18 cellular contexts compared by ENCODE assay signal in the genomic region with DNA sequence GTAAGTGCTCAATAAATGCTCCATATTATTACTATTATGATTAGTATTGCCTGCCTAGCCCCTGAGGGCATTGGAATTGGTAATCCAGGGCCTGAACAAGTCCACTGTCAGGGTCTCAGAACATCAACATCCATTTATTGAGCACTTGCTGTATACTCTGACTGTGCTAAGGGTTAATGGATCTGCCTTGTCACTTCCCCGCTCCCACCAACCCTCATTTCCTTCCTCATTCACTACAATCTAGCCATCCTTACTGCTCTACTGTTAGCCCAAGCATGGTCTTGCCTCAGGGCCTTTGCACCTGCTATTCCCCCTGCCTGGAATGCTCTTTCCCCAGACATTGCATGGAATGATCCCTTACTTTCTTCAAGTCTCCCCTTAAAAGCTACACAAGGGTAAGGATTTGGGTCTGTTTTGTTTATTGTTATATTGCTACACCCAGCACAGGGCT. TPM values are rescaled to one million over a fixed set of nuclear protein-coding genes. Genes with fewer than 3 reads are reported as not detected.
DNase-seq lines count a peak whose midpoint lies in the region; ATAC-seq, FAIRE-seq and TF ChIP-seq lines count a peak whose summit lies in the region.
"Had no signal": no experiment of that assay in that cellular context is flagged by ENCODE, and none has a peak within 500 bp of the region (broad histone marks: within the 10 kb centered on the region; RNA-seq: fewer than 3 reads in every experiment).

No MANE protein-coding gene starts in this region.

- H3K27ac ChIP-seq in HepG2 (ENCODE audit: extremely low read length, insufficient read depth, low read length) (no peak overlapping the region), right lobe of liver (no peak overlapping the region), mesendoderm (ENCODE audit: low read depth, low read length) (no peak overlapping the region)
- H3K27ac ChIP-seq: 22Rv1; BLaER1 treated with 17β-estradiol and CSF1 and Interleukin-3, amounts not matched to agents 10 nM and 100 nM had no signal

- H3K27ac Mint-ChIP-seq in WTC11, result no peak overlapping the region
- H3K27ac Mint-ChIP-seq: CD8-positive, alpha-beta T cell; GM23338 had no signal

- peaks cover 6% of the 10 kb centered on the region for H3K9me3 Mint-ChIP-seq in WTC11
- H3K9me3 Mint-ChIP-seq: GM23338 had no signal

- no peaks in the 10 kb centered on the region for H3K79me1 ChIP-seq in mesendoderm (ENCODE audit: low read length)

- no peak overlapping the region for H2BK120ac ChIP-seq in mesendoderm (ENCODE audit: low read depth, low read length)

- H2BK15ac ChIP-seq in mesendoderm (replicated peaks; ENCODE audit: low read depth), result no peak overlapping the region

- H2AFZ ChIP-seq in HepG2 (ENCODE audit: low read length), result no peak overlapping the region
- H2AFZ ChIP-seq: GM23338 had no signal

- H2AK5ac ChIP-seq in mesendoderm (ENCODE audit: low read length), result no peak overlapping the region

- no peaks in the 10 kb centered on the region for H4K20me1 ChIP-seq in HepG2 (ENCODE audit: insufficient read depth, low read length)
- H4K20me1 ChIP-seq: BLaER1 treated with 17β-estradiol and CSF1 and Interleukin-3, amounts not matched to agents 10 nM and 100 nM had no signal

- DNase-seq in HepG2 (ENCODE audit: low spot score) (no peak), right lobe of liver (no peak), WTC11 (ENCODE audit: low spot score) (no peak), mesendoderm (peak; percentile 9), NCI-H2196 (lab: John Stamatoyannopoulos, UW; ENCODE audit: unreplicated experiment) (no peak), NCI-H2107 (lab: John Stamatoyannopoulos, UW) (no peak)
- DNase-seq: CD8-positive, alpha-beta T cell; DMS 273 treated with DMSO at 0.1 percent for 48 hours had no signal

- POLR2A ChIA-PET in HepG2 (lab: Yijun Ruan, JAX), result no interaction called here
- POLR2A ChIA-PET in WTC11 (lab: Charles Lee), result no interaction called here

- no peaks in the 10 kb centered on the region for H3K9me3 ChIP-seq in HepG2 (ENCODE audit: low read length)
- H3K9me3 ChIP-seq in right lobe of liver, result no peaks in the 10 kb centered on the region

- ATAC-seq in HepG2 (no peak), right lobe of liver (no peak), WTC11 (no peak), GM19351 (IDR thresholded peaks at IDR 0.05; ENCODE audit: unreplicated experiment) (no peak)
- ATAC-seq: CD8-positive, alpha-beta T cell had no signal

- intact Hi-C loops in HepG2 (cut with micrococcal nuclease; ENCODE audit: unreplicated experiment) (loop anchor here (1.0 kb wide), 1 partner anchor 13 kb away; the partner anchor contains the start of gene ANGPTL8), right lobe of liver (cut with DNase I) (no loop called here)

- FAIRE-seq in HepG2 (lab: Jason Lieb, UNC), result no peak
- FAIRE-seq: G401.6, GM12892, GM18507 had no signal

- in situ Hi-C loops in HepG2 (cut with HindIII; ENCODE audit: extremely low pct_ligation_motif_present, low pct_unique_long_range_greater_than_20kb), result no loop called here

- H4K8ac ChIP-seq in mesendoderm (ENCODE audit: low read depth, low read length), result no peak overlapping the region

- H3K36me3 Mint-ChIP-seq in WTC11, result peaks cover 26% of the 10 kb centered on the region
- H3K36me3 Mint-ChIP-seq: CD8-positive, alpha-beta T cell had no signal

- peaks cover 3 to 15% of the 10 kb centered on the region in 2 experiments; a peak in 3 of 5 replicates for H3K36me3 ChIP-seq in HepG2 (replicated peaks in 1 of 2; ENCODE audit: control insufficient read depth in 1 of 2, insufficient read depth in 2 of 2, low read length in 2 of 2)
- H3K36me3 ChIP-seq in right lobe of liver, result peaks cover 0 to 12% (median 6%) of the 10 kb centered on the region in 4 donors
- H3K36me3 ChIP-seq in mesendoderm (ENCODE audit: control insufficient read depth, insufficient read depth, low read length), result peaks cover 2% of the 10 kb centered on the region

- H3K4me3 ChIP-seq in HepG2 (replicated peaks in 1 of 3; ENCODE audit: insufficient read depth in 1 of 3, low read depth in 2 of 3, low read length in 3 of 3) (no peak overlapping the region), right lobe of liver (no peak overlapping the region), mesendoderm (ENCODE audit: low read length) (no peak overlapping the region)
- H3K4me3 ChIP-seq: BLaER1 treated with 17β-estradiol and CSF1 and Interleukin-3, amounts not matched to agents 10 nM and 100 nM; GM23338 had no signal

- no peaks in the 10 kb centered on the region for H3K27me3 Mint-ChIP-seq in WTC11 (ENCODE audit: low read depth)

- BruUV-seq in HepG2 (replicated peaks; lab: Mats Ljungman, UMichigan), result no TSS peak

- no peak overlapping the region for H3K4me2 ChIP-seq in HepG2 (ENCODE audit: low read depth, low read length)
- H3K4me2 ChIP-seq in mesendoderm (ENCODE audit: low read length), result no peak overlapping the region
- H3K4me2 ChIP-seq: BLaER1 treated with 17β-estradiol and CSF1 and Interleukin-3, amounts not matched to agents 10 nM and 100 nM; GM23338 had no signal

- H4K5ac ChIP-seq in mesendoderm (ENCODE audit: low read length), result no peak overlapping the region

- H3K79me2 ChIP-seq in HepG2 (ENCODE audit: insufficient read depth, low read length), result no peaks in the 10 kb centered on the region
- no peaks in the 10 kb centered on the region for H3K79me2 ChIP-seq in mesendoderm (ENCODE audit: control insufficient read depth, insufficient read depth, low read length)

- no peak overlapping the region for H2BK5ac ChIP-seq in mesendoderm (ENCODE audit: low read length)

- CTCF ChIA-PET in HepG2 (lab: Yijun Ruan, JAX; ENCODE audit: low intra/inter-chr PET ratio, low total read pairs), result no interaction called here
- CTCF ChIA-PET in WTC11 (lab: Charles Lee), result interaction anchor here (0.9 to 2.3 kb wide), 5 partner anchors 16 to 290 kb away, joined by 3 to 24 read pairs (median 6); no protein-coding TSS in a partner anchor

- no peak overlapping the region for H3K23ac ChIP-seq in mesendoderm (ENCODE audit: low read length)

- TF ChIP-seq RAD21 in HepG2 (CRISPR knock-in tag; IDR thresholded peaks at IDR 0.05), result no peak

- H3K27me3 ChIP-seq in HepG2 (ENCODE audit: control insufficient read depth in 1 of 2, insufficient read depth in 2 of 2, low read length in 2 of 2), result no peaks in the 10 kb centered on the region
- no peaks in the 10 kb centered on the region for H3K27me3 ChIP-seq in right lobe of liver
- H3K27me3 ChIP-seq in mesendoderm (ENCODE audit: insufficient read depth, low read length, poor library complexity), result no peaks in the 10 kb centered on the region
- H3K27me3 ChIP-seq: BLaER1 treated with 17β-estradiol and CSF1 and Interleukin-3, amounts not matched to agents 10 nM and 100 nM had no signal

- no peak overlapping the region for H3K4me3 Mint-ChIP-seq in WTC11
- H3K4me3 Mint-ChIP-seq: CD8-positive, alpha-beta T cell; GM23338 had no signal

- H3K18ac ChIP-seq in mesendoderm (ENCODE audit: low read length), result no peak overlapping the region

- H3K9ac ChIP-seq in HepG2 (ENCODE audit: insufficient read depth, low read depth, low read length) (no peak overlapping the region), mesendoderm (ENCODE audit: low read length) (no peak overlapping the region)
- H3K9ac ChIP-seq: BLaER1 treated with 17β-estradiol and CSF1 and Interleukin-3, amounts not matched to agents 10 nM and 100 nM had no signal

- TF ChIP-seq EP300 in HepG2 (IDR thresholded peaks at IDR 0.05; ENCODE audit: low read depth in 2 of 2, low read length in 2 of 2) (no peak), HepG2 (CRISPR knock-in tag; IDR thresholded peaks at IDR 0.05; ENCODE audit: borderline replicate concordance) (no peak)

- TF ChIP-seq CTCF in HepG2 (CRISPR knock-in tag; IDR thresholded peaks at IDR 0.05), result no peak
- TF ChIP-seq CTCF in right lobe of liver (IDR thresholded peaks at IDR 0.05), result no peak
- TF ChIP-seq CTCF in WTC11 (IDR thresholded peaks at IDR 0.05), result no peak

- H3K56ac ChIP-seq in mesendoderm (ENCODE audit: low read length), result no peak overlapping the region

- WGBS in HepG2 (ENCODE audit: low lambda C conversion rate), result 92% methylated on average over 1 of the region's 1 CpG
- 67% methylated on average over 1 of the region's 1 CpG for WGBS in right lobe of liver (ENCODE audit: insufficient coverage, low coverage, low lambda C conversion rate, missing lambda C conversion rate)
- WGBS in mesendoderm (ENCODE audit: extremely low coverage, insufficient coverage, low lambda C conversion rate), result no CpG with 5 or more reads among the region's 1 CpG

- H3K4ac ChIP-seq in mesendoderm (ENCODE audit: low read depth, low read length), result no peak overlapping the region

- peaks cover 3% of the 10 kb centered on the region; the same call in 1 of the 2 replicates for H3K4me1 Mint-ChIP-seq in WTC11

- no peak for TF ChIP-seq POLR2A in HepG2 (IDR thresholded peaks at IDR 0.05; ENCODE audit: insufficient read depth in 1 of 2, low read depth in 2 of 2, low read length in 2 of 2)
- TF ChIP-seq POLR2A in right lobe of liver (IDR thresholded peaks at IDR 0.05), result no peak

- H3K4me1 ChIP-seq in HepG2 (ENCODE audit: insufficient read depth, low read length) (peaks cover 16% of the 10 kb centered on the region), right lobe of liver (peaks cover 0 to 11% (median 4%) of the 10 kb centered on the region in 4 donors), mesendoderm (ENCODE audit: control insufficient read depth, low read depth, low read length) (no peaks in the 10 kb centered on the region)

RNA-seq across cellular contexts. Expression of gene ANGPTL8, which starts 12.7 kb away (rescaled TPM):
- total RNA-seq in HepG2 (2016; rRNA removed; fragmentation: Illumina TruSeq; extraction: Trizol), result 9.8 and 27.3 TPM in 2 replicates
- total RNA-seq in HepG2 (2016; cell fraction: cytosol; rRNA removed; fragmentation: Illumina TruSeq; extraction: Trizol; ENCODE audit: low read depth), result 8.5 and 9.2 TPM in 2 replicates
- total RNA-seq in HepG2 (2016; cell fraction: insoluble cytoplasmic fraction; rRNA removed; fragmentation: Illumina TruSeq; extraction: Trizol), result 10.0 and 28.0 TPM in 2 replicates
- 4.7 and 6.0 TPM in 2 replicates for total RNA-seq in HepG2 (2016; cell fraction: membrane; rRNA removed; fragmentation: Illumina TruSeq; extraction: Trizol)
- total RNA-seq in HepG2 (2016; cell fraction: nucleus; rRNA removed; fragmentation: Illumina TruSeq; extraction: Trizol), result 17.9 and 23.8 TPM in 2 replicates
- 243 and 436 TPM in 2 replicates for polyA plus RNA-seq in HepG2 (2011; rRNA removed)
- polyA plus RNA-seq in HepG2 (2011; cell fraction: cytosol; rRNA removed), result 348 and 360 TPM in 2 replicates
- 144 and 221 TPM in 2 replicates for polyA plus RNA-seq in HepG2 (2011; cell fraction: nucleus; rRNA removed)
- 51.8 and 140 TPM in 2 replicates for polyA plus RNA-seq in HepG2 (2012)
- polyA plus RNA-seq in HepG2 (2016; cell fraction: cytosol; fragmentation: Illumina TruSeq; extraction: Trizol; ENCODE audit: low read depth), result 5.4 and 8.8 TPM in 2 replicates
- 8.3 and 9.3 TPM in 2 replicates for polyA plus RNA-seq in HepG2 (2016; cell fraction: insoluble cytoplasmic fraction; fragmentation: Illumina TruSeq; extraction: Trizol; ENCODE audit: low read depth)
- 5.7 and 6.0 TPM in 2 replicates for polyA plus RNA-seq in HepG2 (2016; cell fraction: membrane; fragmentation: Illumina TruSeq; extraction: Trizol; ENCODE audit: low read depth)
- polyA plus RNA-seq in HepG2 (2016; cell fraction: nucleus; fragmentation: Illumina TruSeq; extraction: Trizol; ENCODE audit: insufficient read depth, low read depth), result 33.3 and 34.8 TPM in 2 replicates
- 46.9 TPM in 1 of 2 replicates, not detected in the other for polyA minus RNA-seq in HepG2 (2011; rRNA and poly(A)+ RNA removed; ENCODE audit: low replicate concordance)
- 34.2 and 44.2 TPM in 2 replicates for polyA minus RNA-seq in HepG2 (2011; cell fraction: cytosol; rRNA and poly(A)+ RNA removed)
- 16.1 and 21.8 TPM in 2 replicates for polyA minus RNA-seq in HepG2 (2011; cell fraction: nucleus; rRNA and poly(A)+ RNA removed)
- 100 to 1,000 TPM in 4 of 6 experiments, 10 to 100 TPM in 2; 56.7 to 287 (median 140) TPM for total RNA-seq in right lobe of liver
- 0.30 TPM in 1 of 3 replicates, not detected in the others for total RNA-seq in WTC11 (2021)
- polyA plus RNA-seq in mesendoderm (2013, experiment 1 of 2), result not detected
- polyA plus RNA-seq in mesendoderm (2013, experiment 2 of 2), result not detected
- total RNA-seq: A673; CD8-positive, alpha-beta T cell; GM23338; H7 had no signal
- polyA plus RNA-seq: AG04450, GM23338 had no signal

RNA-seq across cellular contexts. Expression of gene KANK2, which starts 29.4 kb away (rescaled TPM):
- total RNA-seq in HepG2 (2016; rRNA removed; fragmentation: Illumina TruSeq; extraction: Trizol) (11.0 and 12.9 TPM in 2 replicates), right lobe of liver (10 to 100 TPM; 36.3 to 65.4 (median 50.4) TPM), WTC11 (2021) (31.8 to 35.1 TPM (median 33.2 TPM) in 3 replicates)
- 1.5 TPM in 2 replicates for total RNA-seq in HepG2 (2016; cell fraction: cytosol; rRNA removed; fragmentation: Illumina TruSeq; extraction: Trizol; ENCODE audit: low read depth)
- 10.8 and 16.5 TPM in 2 replicates for total RNA-seq in HepG2 (2016; cell fraction: insoluble cytoplasmic fraction; rRNA removed; fragmentation: Illumina TruSeq; extraction: Trizol)
- total RNA-seq in HepG2 (2016; cell fraction: membrane; rRNA removed; fragmentation: Illumina TruSeq; extraction: Trizol), result 6.2 TPM in 2 replicates
- total RNA-seq in HepG2 (2016; cell fraction: nucleus; rRNA removed; fragmentation: Illumina TruSeq; extraction: Trizol), result 12.8 and 13.5 TPM in 2 replicates
- polyA plus RNA-seq in HepG2 (2011; rRNA removed), result 5.7 and 6.8 TPM in 2 replicates
- polyA plus RNA-seq in HepG2 (2011; cell fraction: cytosol; rRNA removed), result 4.3 and 5.1 TPM in 2 replicates
- polyA plus RNA-seq in HepG2 (2011; cell fraction: nucleus; rRNA removed), result 21.5 and 24.8 TPM in 2 replicates
- 7.1 and 11.3 TPM in 2 replicates for polyA plus RNA-seq in HepG2 (2012)
- 0.79 and 1.2 TPM in 2 replicates for polyA plus RNA-seq in HepG2 (2016; cell fraction: cytosol; fragmentation: Illumina TruSeq; extraction: Trizol; ENCODE audit: low read depth)
- 8.4 and 13.7 TPM in 2 replicates for polyA plus RNA-seq in HepG2 (2016; cell fraction: insoluble cytoplasmic fraction; fragmentation: Illumina TruSeq; extraction: Trizol; ENCODE audit: low read depth)
- polyA plus RNA-seq in HepG2 (2016; cell fraction: membrane; fragmentation: Illumina TruSeq; extraction: Trizol; ENCODE audit: low read depth), result 2.9 and 3.9 TPM in 2 replicates
- 27.2 and 28.0 TPM in 2 replicates for polyA plus RNA-seq in HepG2 (2016; cell fraction: nucleus; fragmentation: Illumina TruSeq; extraction: Trizol; ENCODE audit: insufficient read depth, low read depth)
- polyA minus RNA-seq in HepG2 (2011; rRNA and poly(A)+ RNA removed; ENCODE audit: low replicate concordance), result 25.5 and 78.0 TPM in 2 replicates
- polyA minus RNA-seq in HepG2 (2011; cell fraction: cytosol; rRNA and poly(A)+ RNA removed), result 8.5 and 9.8 TPM in 2 replicates
- 5.2 and 9.0 TPM in 2 replicates for polyA minus RNA-seq in HepG2 (2011; cell fraction: nucleus; rRNA and poly(A)+ RNA removed)
- 35.4 TPM for polyA plus RNA-seq in mesendoderm (2013, experiment 1 of 2)
- polyA plus RNA-seq in mesendoderm (2013, experiment 2 of 2), result 33.2 TPM

RNA-seq across cellular contexts. Expression of gene DOCK6, which starts 35.6 kb away (rescaled TPM):
- total RNA-seq in HepG2 (2016; rRNA removed; fragmentation: Illumina TruSeq; extraction: Trizol), result 4.1 and 5.4 TPM in 2 replicates
- 4.1 and 5.4 TPM in 2 replicates for total RNA-seq in HepG2 (2016; cell fraction: cytosol; rRNA removed; fragmentation: Illumina TruSeq; extraction: Trizol; ENCODE audit: low read depth)
- 3.1 and 3.4 TPM in 2 replicates for total RNA-seq in HepG2 (2016; cell fraction: insoluble cytoplasmic fraction; rRNA removed; fragmentation: Illumina TruSeq; extraction: Trizol)
- total RNA-seq in HepG2 (2016; cell fraction: membrane; rRNA removed; fragmentation: Illumina TruSeq; extraction: Trizol), result 3.4 and 4.4 TPM in 2 replicates
- 5.8 and 8.9 TPM in 2 replicates for total RNA-seq in HepG2 (2016; cell fraction: nucleus; rRNA removed; fragmentation: Illumina TruSeq; extraction: Trizol)
- 38.1 and 46.6 TPM in 2 replicates for polyA plus RNA-seq in HepG2 (2011; rRNA removed)
- polyA plus RNA-seq in HepG2 (2011; cell fraction: cytosol; rRNA removed), result 15.5 and 23.3 TPM in 2 replicates
- polyA plus RNA-seq in HepG2 (2011; cell fraction: nucleus; rRNA removed), result 209 and 275 TPM in 2 replicates
- polyA plus RNA-seq in HepG2 (2012), result 28.7 and 32.5 TPM in 2 replicates
- 1.4 and 1.7 TPM in 2 replicates for polyA plus RNA-seq in HepG2 (2016; cell fraction: cytosol; fragmentation: Illumina TruSeq; extraction: Trizol; ENCODE audit: low read depth)
- polyA plus RNA-seq in HepG2 (2016; cell fraction: insoluble cytoplasmic fraction; fragmentation: Illumina TruSeq; extraction: Trizol; ENCODE audit: low read depth), result 5.4 and 9.2 TPM in 2 replicates
- polyA plus RNA-seq in HepG2 (2016; cell fraction: membrane; fragmentation: Illumina TruSeq; extraction: Trizol; ENCODE audit: low read depth), result 3.5 and 3.9 TPM in 2 replicates
- polyA plus RNA-seq in HepG2 (2016; cell fraction: nucleus; fragmentation: Illumina TruSeq; extraction: Trizol; ENCODE audit: insufficient read depth, low read depth), result 29.0 and 30.8 TPM in 2 replicates
- 8.5 and 93.0 TPM in 2 replicates for polyA minus RNA-seq in HepG2 (2011; rRNA and poly(A)+ RNA removed; ENCODE audit: low replicate concordance)
- polyA minus RNA-seq in HepG2 (2011; cell fraction: cytosol; rRNA and poly(A)+ RNA removed), result 27.5 and 35.8 TPM in 2 replicates
- polyA minus RNA-seq in HepG2 (2011; cell fraction: nucleus; rRNA and poly(A)+ RNA removed), result 45.7 and 50.6 TPM in 2 replicates
- 10 to 100 TPM; 19.9 to 45.9 (median 30.4) TPM for total RNA-seq in right lobe of liver
- total RNA-seq in WTC11 (2021), result 88.8 to 100 TPM (median 90.7 TPM) in 3 replicates
- polyA plus RNA-seq in mesendoderm (2013, experiment 1 of 2), result 15.1 TPM
- 15.3 TPM for polyA plus RNA-seq in mesendoderm (2013, experiment 2 of 2)
